ENCODE assay signal across 9 cellular contexts in genomic region chr10:80465839-80466590, GRCh38. TPM values are rescaled to one million over a fixed set of nuclear protein-coding genes. Genes with fewer than 3 reads are reported as not detected.
A peak's percentile ranks its signal among the peaks of the same experiment; 100 is the strongest.
DNase-seq lines count a peak whose midpoint lies in the region; ATAC-seq and TF ChIP-seq lines count a peak whose summit lies in the region.
"Had no signal": no experiment of that assay in that cellular context is flagged by ENCODE, and none has a peak within 500 bp of the region (broad histone marks: within the 10 kb centered on the region; RNA-seq: fewer than 3 reads in every experiment).

No MANE protein-coding gene starts in this region.

- no peaks in the 10 kb centered on the region for H3K27me3 ChIP-seq in lower lobe of right lung (ENCODE audit: low read depth)
- H3K27me3 ChIP-seq in vagina, result no peaks in the 10 kb centered on the region

- peaks cover 36% of the 10 kb centered on the region for H3K36me3 ChIP-seq in lower lobe of right lung
- H3K36me3 ChIP-seq in vagina, result peaks cover 0 to 7% of the 10 kb centered on the region in 2 donors

- peak overlapping the region; percentile 81 for H3K27ac ChIP-seq in lower lobe of right lung
- H3K27ac ChIP-seq in vagina, result peak overlapping the region; percentile 89

- H3K4me3 ChIP-seq in lower lobe of right lung, result peak overlapping the region; percentile 37
- peak overlapping the region in 1 of 2 donors; percentile 4 for H3K4me3 ChIP-seq in vagina

- TF ChIP-seq CTCF in lower lobe of right lung (IDR thresholded peaks at IDR 0.05) (no peak), vagina (IDR thresholded peaks at IDR 0.05) (no peak)

- peak; percentile 59 for DNase-seq in stimulated activated CD4-positive, alpha-beta T cell treated with anti-CD3 and anti-CD28 coated beads, Interleukin-4, amount 100 ng/mL, for 24 hours
- DNase-seq in stimulated activated CD4-positive, alpha-beta T cell treated with anti-CD3 and anti-CD28 coated beads, Interleukin-12 subunit alpha, Interleukin-12 subunit beta, amount 100 ng/mL, for 4 hours, result no peak
- peak; percentile 41 for DNase-seq in activated T-helper 1 cell treated with Interleukin-2 at 50 U/mL for 16 hours (ENCODE audit: low read depth)
- DNase-seq in lower lobe of right lung, result no peak
- DNase-seq in vagina (ENCODE audit: extremely low spot score in 2 of 2), result no peak
- no peak for DNase-seq in midbrain (lab: John Stamatoyannopoulos, UW)
- no peak for DNase-seq in Kasumi-1 (lab: John Stamatoyannopoulos, UW)
- no peak for DNase-seq in cerebellum (ENCODE audit: low spot score)
- DNase-seq: NK-92 treated with Interleukin-12 subunit alpha and Interleukin-12 subunit beta, amount 100 ng/mL, for 24 hours had no signal

- no peaks in the 10 kb centered on the region for H3K9me3 ChIP-seq in lower lobe of right lung
- no peaks in the 10 kb centered on the region for H3K9me3 ChIP-seq in vagina

- no peak for ATAC-seq in lower lobe of right lung

- TF ChIP-seq POLR2A in vagina (IDR thresholded peaks at IDR 0.05), result no peak

- H3K4me1 ChIP-seq in lower lobe of right lung, result peaks cover 100% of the 10 kb centered on the region
- peaks cover 100% of the 10 kb centered on the region for H3K4me1 ChIP-seq in vagina

- intact Hi-C loops in lower lobe of right lung (cut with DNase I), result no loop called here
- intact Hi-C loops in vagina (cut with DNase I), result no loop called here

RNA-seq across cellular contexts. Expression of gene TSPAN14, which starts 11.9 kb away (rescaled TPM):
- total RNA-seq in lower lobe of right lung (169 TPM), vagina (98.0 TPM), cerebellum (20.5 TPM)

RNA-seq across cellular contexts. Expression of gene PRXL2A, which starts 57.7 kb away (rescaled TPM):
- 33.3 TPM for total RNA-seq in lower lobe of right lung
- 62.4 TPM for total RNA-seq in vagina
- 36.8 TPM for total RNA-seq in cerebellum

Comparison
In these comparisons a context has a peak if more than half of its experiments do, and no peak if none do; other contexts are left out.
1. DNase-seq: peak in stimulated activated CD4-positive, alpha-beta T cell treated with anti-CD3 and anti-CD28 coated beads, Interleukin-4, amount 100 ng/mL, for 24 hours (single experiment) and activated T-helper 1 cell treated with Interleukin-2 at 50 U/mL for 16 hours (single experiment); none in stimulated activated CD4-positive, alpha-beta T cell treated with anti-CD3 and anti-CD28 coated beads, Interleukin-12 subunit alpha, Interleukin-12 subunit beta, amount 100 ng/mL, for 4 hours (single experiment), lower lobe of right lung (single experiment), vagina (0 of 2), midbrain (single experiment), Kasumi-1 (0 of 2) and cerebellum (single experiment).